1 cellular context compared by ENCODE assay signal in the genomic region with DNA sequence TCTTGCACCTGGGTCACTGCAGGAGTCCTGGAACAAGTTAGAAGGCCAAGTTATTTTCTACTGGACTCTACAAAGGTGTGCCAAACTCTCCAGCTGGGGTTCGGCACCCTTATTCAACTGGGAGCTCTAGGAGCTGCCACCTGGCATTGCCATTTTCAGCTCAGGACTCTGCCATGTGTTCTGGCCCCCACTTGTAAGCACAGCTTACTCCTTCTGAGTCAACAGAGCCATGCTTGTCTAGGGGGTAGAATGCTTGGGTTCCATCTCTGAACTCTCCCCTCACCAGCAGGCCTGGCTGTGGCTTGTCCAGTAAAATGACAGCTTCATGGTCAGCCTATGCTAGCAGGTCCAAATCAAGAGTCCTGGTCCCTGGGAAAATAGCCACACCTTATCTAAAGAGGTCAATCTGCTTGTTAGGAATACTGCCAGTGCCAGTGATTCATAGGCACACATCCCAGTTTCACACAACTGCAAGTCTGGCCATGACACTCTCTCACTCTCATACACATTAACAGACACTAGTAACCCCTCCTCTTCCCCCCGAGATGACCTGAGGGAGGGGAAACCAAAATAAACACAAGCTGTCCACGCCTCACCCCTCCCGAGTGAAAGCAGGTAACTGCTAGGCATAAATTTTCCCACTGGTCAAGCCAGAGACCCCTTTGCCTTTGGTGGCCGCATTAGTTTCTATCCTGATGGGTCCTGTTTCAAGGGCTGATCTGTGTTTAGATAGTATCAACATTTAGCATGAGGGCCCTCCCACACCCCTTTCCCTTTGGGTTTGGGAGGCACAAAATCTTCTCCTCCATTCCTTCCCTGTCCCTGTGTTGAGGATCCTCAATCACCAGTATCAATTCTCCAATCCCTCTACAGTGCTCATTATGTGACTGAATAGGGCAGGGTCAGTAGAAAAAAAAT.
TF ChIP-seq lines count a peak whose summit lies in the region.

No MANE protein-coding gene starts in this region.

TF ChIP-seq in HepG2, 621 proteins besides CTCF, POLR2A, EP300 and RAD21 (continued from another document and continues in another):
- no peak for TF ChIP-seq PRDM4 (CRISPR knock-in tag; IDR thresholded peaks at IDR 0.05; ENCODE audit: borderline replicate concordance)
- TF ChIP-seq RNF2 (conservative IDR thresholded peaks at IDR 0.05; ENCODE audit: low read depth): no peak
- peak; percentile 21; the same call in 1 of the 2 replicates for TF ChIP-seq HCFC1 (IDR thresholded peaks at IDR 0.05; ENCODE audit: low read depth, low read length)
- peak; percentile 39 for TF ChIP-seq ZNF747 (CRISPR knock-in tag; IDR thresholded peaks at IDR 0.05; ENCODE audit: borderline replicate concordance)
- TF ChIP-seq, protein P1, sequence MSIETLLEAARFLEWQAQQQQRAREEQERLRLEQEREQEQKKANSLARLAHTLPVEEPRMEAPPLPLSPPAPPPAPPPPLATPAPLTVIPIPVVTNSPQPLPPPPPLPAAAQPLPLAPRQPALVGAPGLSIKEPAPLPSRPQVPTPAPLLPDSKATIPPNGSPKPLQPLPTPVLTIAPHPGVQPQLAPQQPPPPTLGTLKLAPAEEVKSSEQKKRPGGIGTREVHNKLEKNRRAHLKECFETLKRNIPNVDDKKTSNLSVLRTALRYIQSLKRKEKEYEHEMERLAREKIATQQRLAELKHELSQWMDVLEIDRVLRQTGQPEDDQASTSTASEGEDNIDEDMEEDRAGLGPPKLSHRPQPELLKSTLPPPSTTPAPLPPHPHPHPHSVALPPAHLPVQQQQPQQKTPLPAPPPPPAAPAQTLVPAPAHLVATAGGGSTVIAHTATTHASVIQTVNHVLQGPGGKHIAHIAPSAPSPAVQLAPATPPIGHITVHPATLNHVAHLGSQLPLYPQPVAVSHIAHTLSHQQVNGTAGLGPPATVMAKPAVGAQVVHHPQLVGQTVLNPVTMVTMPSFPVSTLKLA (IDR thresholded peaks at IDR 0.05): no peak
- peak; percentile 35 for TF ChIP-seq PHF5A (CRISPR knock-in tag; IDR thresholded peaks at IDR 0.05; ENCODE audit: low read depth, unreplicated experiment)
- TF ChIP-seq SMARCC2 (IDR thresholded peaks at IDR 0.05): no peak
- TF ChIP-seq CHCHD3 (CRISPR knock-in tag; IDR thresholded peaks at IDR 0.05): no peak
- TF ChIP-seq ZFP37 (CRISPR knock-in tag; IDR thresholded peaks at IDR 0.05; ENCODE audit: borderline replicate concordance): no peak
- TF ChIP-seq ZNF282 (IDR thresholded peaks at IDR 0.05; ENCODE audit: partially characterized antibody): no peak
- TF ChIP-seq, protein P2, sequence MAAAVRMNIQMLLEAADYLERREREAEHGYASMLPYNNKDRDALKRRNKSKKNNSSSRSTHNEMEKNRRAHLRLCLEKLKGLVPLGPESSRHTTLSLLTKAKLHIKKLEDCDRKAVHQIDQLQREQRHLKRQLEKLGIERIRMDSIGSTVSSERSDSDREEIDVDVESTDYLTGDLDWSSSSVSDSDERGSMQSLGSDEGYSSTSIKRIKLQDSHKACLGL (CRISPR knock-in tag; IDR thresholded peaks at IDR 0.05): no peak
- TF ChIP-seq RFXAP (CRISPR knock-in tag; IDR thresholded peaks at IDR 0.05; ENCODE audit: borderline replicate concordance): peak; percentile 63; the same call in 1 of the 2 replicates
- TF ChIP-seq ZNF547 (CRISPR knock-in tag; IDR thresholded peaks at IDR 0.05): peak; percentile 58; the same call in 1 of the 2 replicates
- no peak for TF ChIP-seq REL (CRISPR knock-in tag; conservative IDR thresholded peaks at IDR 0.05)
- TF ChIP-seq RBM39 (IDR thresholded peaks at IDR 0.05; ENCODE audit: low read depth, low read length, poor library complexity, severe bottlenecking): no peak
- no peak for TF ChIP-seq CHD2 (IDR thresholded peaks at IDR 0.05; ENCODE audit: low read depth, low read length)
- TF ChIP-seq, protein P3, sequence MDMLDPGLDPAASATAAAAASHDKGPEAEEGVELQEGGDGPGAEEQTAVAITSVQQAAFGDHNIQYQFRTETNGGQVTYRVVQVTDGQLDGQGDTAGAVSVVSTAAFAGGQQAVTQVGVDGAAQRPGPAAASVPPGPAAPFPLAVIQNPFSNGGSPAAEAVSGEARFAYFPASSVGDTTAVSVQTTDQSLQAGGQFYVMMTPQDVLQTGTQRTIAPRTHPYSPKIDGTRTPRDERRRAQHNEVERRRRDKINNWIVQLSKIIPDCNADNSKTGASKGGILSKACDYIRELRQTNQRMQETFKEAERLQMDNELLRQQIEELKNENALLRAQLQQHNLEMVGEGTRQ (IDR thresholded peaks at IDR 0.05; ENCODE audit: low read depth, low read length): no peak
- TF ChIP-seq, protein P3 (CRISPR knock-in tag; IDR thresholded peaks at IDR 0.05; ENCODE audit: borderline replicate concordance): no peak
- no peak for TF ChIP-seq ZNF616 (CRISPR knock-in tag; IDR thresholded peaks at IDR 0.05; ENCODE audit: low read depth)
- no peak for TF ChIP-seq STAT5B (CRISPR knock-in tag; IDR thresholded peaks at IDR 0.05)
- TF ChIP-seq, protein P4, sequence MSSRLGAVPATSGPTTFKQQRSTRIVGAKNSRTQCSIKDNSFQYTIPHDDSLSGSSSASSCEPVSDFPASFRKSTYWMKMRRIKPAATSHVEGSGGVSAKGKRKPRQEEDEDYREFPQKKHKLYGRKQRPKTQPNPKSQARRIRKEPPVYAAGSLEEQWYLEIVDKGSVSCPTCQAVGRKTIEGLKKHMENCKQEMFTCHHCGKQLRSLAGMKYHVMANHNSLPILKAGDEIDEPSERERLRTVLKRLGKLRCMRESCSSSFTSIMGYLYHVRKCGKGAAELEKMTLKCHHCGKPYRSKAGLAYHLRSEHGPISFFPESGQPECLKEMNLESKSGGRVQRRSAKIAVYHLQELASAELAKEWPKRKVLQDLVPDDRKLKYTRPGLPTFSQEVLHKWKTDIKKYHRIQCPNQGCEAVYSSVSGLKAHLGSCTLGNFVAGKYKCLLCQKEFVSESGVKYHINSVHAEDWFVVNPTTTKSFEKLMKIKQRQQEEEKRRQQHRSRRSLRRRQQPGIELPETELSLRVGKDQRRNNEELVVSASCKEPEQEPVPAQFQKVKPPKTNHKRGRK (CRISPR knock-in tag; IDR thresholded peaks at IDR 0.05): no peak
- TF ChIP-seq, protein P5, sequence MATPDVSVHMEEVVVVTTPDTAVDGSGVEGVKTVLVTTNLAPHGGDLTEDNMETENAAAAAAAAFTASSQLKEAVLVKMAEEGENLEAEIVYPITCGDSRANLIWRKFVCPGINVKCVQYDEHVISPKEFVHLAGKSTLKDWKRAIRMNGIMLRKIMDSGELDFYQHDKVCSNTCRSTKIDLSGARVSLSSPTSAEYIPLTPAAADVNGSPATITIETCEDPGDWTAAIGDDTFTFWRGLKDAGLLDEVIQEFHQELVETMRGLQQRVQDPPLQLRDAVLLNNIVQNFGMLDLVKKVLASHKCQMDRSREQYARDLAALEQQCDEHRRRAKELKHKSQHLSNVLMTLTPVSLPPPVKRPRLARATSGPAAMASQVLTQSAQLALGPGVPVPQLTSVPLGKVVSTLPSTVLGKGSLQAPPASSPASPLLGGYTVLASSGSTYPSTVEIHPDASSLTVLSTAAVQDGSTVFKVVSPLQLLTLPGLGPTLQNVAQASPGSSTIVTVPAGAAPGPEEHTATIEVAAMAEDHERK (CRISPR knock-in tag; IDR thresholded peaks at IDR 0.05; ENCODE audit: low read depth): no peak
- no peak for TF ChIP-seq ZBTB40 (IDR thresholded peaks at IDR 0.05)
- peak; percentile 53; the same call in 1 of the 2 replicates for TF ChIP-seq ZBTB40 (CRISPR knock-in tag; IDR thresholded peaks at IDR 0.05)
- no peak for TF ChIP-seq ZNF496 (CRISPR knock-in tag; IDR thresholded peaks at IDR 0.05; ENCODE audit: insufficient replicate concordance)
- peak; percentile 63; the same call in 1 of the 2 replicates for TF ChIP-seq ATF3 (CRISPR knock-in tag; IDR thresholded peaks at IDR 0.05)
- no peak for TF ChIP-seq RBFOX2 (IDR thresholded peaks at IDR 0.05; ENCODE audit: low read depth, low read length)
